Comparison of ENCODE assay signal across 8 cellular contexts in genomic region chr5:90558344-90559192, GRCh38. TPM values are rescaled to one million over a fixed set of nuclear protein-coding genes. Genes with fewer than 3 reads are reported as not detected.
DNase-seq lines count a peak whose midpoint lies in the region; ATAC-seq, FAIRE-seq and TF ChIP-seq lines count a peak whose summit lies in the region.

Gene ADGRV1, plus strand, starts transcription at chr5:90558797. Its CDS starts 99 bp downstream, at chr5:90558896.

- no peak for FAIRE-seq in GM12892 (lab: Jason Lieb, UNC)

- no peak for TF ChIP-seq POLR2A in GM12892 (IDR thresholded peaks at IDR 0.05; ENCODE audit: low read depth, low read length)

- CTCF ChIA-PET in activated CD8-positive, alpha-beta T cell treated with anti-CD3 and anti-CD28 coated beads, Interleukin-2, amount 10 ng/mL, durations not matched to agents 7 days and 5 days (lab: Charles Lee) = no interaction called here

- no peaks in the 10 kb centered on the region for H3K79me2 ChIP-seq in ACC112 (ENCODE audit: control insufficient read depth, insufficient read depth, low read length, unreplicated experiment)

- peak; percentile 75 for ATAC-seq in activated CD8-positive, alpha-beta T cell treated with anti-CD3 and anti-CD28 coated beads, Interleukin-2, amount 10 ng/mL, durations not matched to agents 7 days and 5 days
- ATAC-seq in foreskin keratinocyte (peak; percentile 97), GM19324 (IDR thresholded peaks at IDR 0.05; ENCODE audit: low FRiP score, unreplicated experiment) (no peak)

- no peaks in the 10 kb centered on the region for H3K36me3 ChIP-seq in ACC112 (ENCODE audit: insufficient read depth, low read length)

- peak within 1 kb of the TSS; percentile 57 for H3K4me3 ChIP-seq in ACC112 (ENCODE audit: low read depth, low read length)

- H3K4me1 Mint-ChIP-seq in activated CD8-positive, alpha-beta T cell treated with anti-CD3 and anti-CD28 coated beads, Interleukin-2, amount 10 ng/mL, durations not matched to agents 7 days and 5 days (ENCODE audit: low read depth) = peaks cover 12% of the 10 kb centered on the region
- H3K4me1 Mint-ChIP-seq in nephron progenitor cell = peaks cover 61% of the 10 kb centered on the region

- POLR2A ChIA-PET in activated CD8-positive, alpha-beta T cell treated with anti-CD3 and anti-CD28 coated beads, Interleukin-2, amount 10 ng/mL, durations not matched to agents 7 days and 5 days (lab: Charles Lee) = no interaction called here

- H3K4me1 ChIP-seq in ACC112 (ENCODE audit: control insufficient read depth, insufficient read depth, low read length, unreplicated experiment) (no peaks in the 10 kb centered on the region), foreskin keratinocyte (no peaks in the 10 kb centered on the region)

- H3K27ac ChIP-seq in ACC112 (ENCODE audit: low read depth, low read length) (no peak within 1 kb of the TSS), foreskin keratinocyte (no peak within 1 kb of the TSS)

- no peak within 1 kb of the TSS for H3K27ac Mint-ChIP-seq in activated CD8-positive, alpha-beta T cell treated with anti-CD3 and anti-CD28 coated beads, Interleukin-2, amount 10 ng/mL, durations not matched to agents 7 days and 5 days
- peak within 1 kb of the TSS; percentile 95 for H3K27ac Mint-ChIP-seq in nephron progenitor cell

- no peaks in the 10 kb centered on the region for H3K9me3 Mint-ChIP-seq in activated CD8-positive, alpha-beta T cell treated with anti-CD3 and anti-CD28 coated beads, Interleukin-2, amount 10 ng/mL, durations not matched to agents 7 days and 5 days (ENCODE audit: insufficient read depth)
- H3K9me3 Mint-ChIP-seq in nephron progenitor cell = no peaks in the 10 kb centered on the region

- H3K4me3 Mint-ChIP-seq in activated CD8-positive, alpha-beta T cell treated with anti-CD3 and anti-CD28 coated beads, Interleukin-2, amount 10 ng/mL, durations not matched to agents 7 days and 5 days = peak within 1 kb of the TSS; percentile 49
- H3K4me3 Mint-ChIP-seq in nephron progenitor cell = peak within 1 kb of the TSS; percentile 92

- H3K36me3 Mint-ChIP-seq in activated CD8-positive, alpha-beta T cell treated with anti-CD3 and anti-CD28 coated beads, Interleukin-2, amount 10 ng/mL, durations not matched to agents 7 days and 5 days (ENCODE audit: low read depth) = no peaks in the 10 kb centered on the region
- no peaks in the 10 kb centered on the region for H3K36me3 Mint-ChIP-seq in nephron progenitor cell (ENCODE audit: low read depth)

- H3K27me3 Mint-ChIP-seq in activated CD8-positive, alpha-beta T cell treated with anti-CD3 and anti-CD28 coated beads, Interleukin-2, amount 10 ng/mL, durations not matched to agents 7 days and 5 days (ENCODE audit: low read depth) = peaks cover 55% of the 10 kb centered on the region
- no peaks in the 10 kb centered on the region for H3K27me3 Mint-ChIP-seq in nephron progenitor cell (ENCODE audit: low read depth, poor library complexity)

- DNase-seq in GM12892 (ENCODE audit: insufficient read length) = peak; percentile 5
- DNase-seq in NCI-H1436 treated with DMSO at 0.1 percent for 48 hours (lab: John Stamatoyannopoulos, UW) = peak; percentile 88
- DNase-seq in activated CD8-positive, alpha-beta T cell treated with anti-CD3 and anti-CD28 coated beads, Interleukin-2, amount 10 ng/mL, durations not matched to agents 7 days and 5 days = no peak
- peak; percentile 50 to 67 for DNase-seq in foreskin keratinocyte
- DNase-seq in nephron progenitor cell = peak; percentile 93
- DNase-seq in T-helper 9 cell = no peak

- no peak for TF ChIP-seq CTCF in foreskin keratinocyte (conservative IDR thresholded peaks at IDR 0.05)
- no peak for TF ChIP-seq CTCF in nephron progenitor cell (IDR thresholded peaks at IDR 0.05)

- H2AFZ ChIP-seq in ACC112 (ENCODE audit: low read length, unreplicated experiment) = no peak within 1 kb of the TSS

- H3K27me3 ChIP-seq in ACC112 (ENCODE audit: insufficient read depth, low read length) (peaks cover 98% of the 10 kb centered on the region), foreskin keratinocyte (peaks cover 96% of the 10 kb centered on the region)

RNA-seq across cellular contexts. Expression of gene ADGRV1, which starts in this region (rescaled TPM):
- 0.64 TPM for polyA plus RNA-seq in GM12892 (2012; ENCODE audit: missing spikeins)
- total RNA-seq in activated CD8-positive, alpha-beta T cell treated with anti-CD3 and anti-CD28 coated beads, Interleukin-2, amount 10 ng/mL, durations not matched to agents 7 days and 5 days = under 1 TPM in 1 of 2 experiments, not detected in 1; 0.26 TPM
- total RNA-seq in foreskin keratinocyte = 0.03 and 0.04 TPM in 2 replicates
- polyA plus RNA-seq in foreskin keratinocyte = 0.02 TPM in 1 of 2 replicates, not detected in the other

Comparison
In these comparisons a context has a peak if more than half of its experiments do, and no peak if none do; other contexts are left out.
1. Peak in ATAC-seq in activated CD8-positive, alpha-beta T cell treated with anti-CD3 and anti-CD28 coated beads, Interleukin-2, amount 10 ng/mL, durations not matched to agents 7 days and 5 days; RNA of the gene not detected or under 1 TPM.
2. Peak in DNase-seq and ATAC-seq in foreskin keratinocyte; RNA of the gene not detected or under 1 TPM.
3. DNase-seq: peak in GM12892 (single experiment), NCI-H1436 treated with DMSO at 0.1 percent for 48 hours (single experiment) and nephron progenitor cell (single experiment); none in activated CD8-positive, alpha-beta T cell treated with anti-CD3 and anti-CD28 coated beads, Interleukin-2, amount 10 ng/mL, durations not matched to agents 7 days and 5 days (single experiment) and T-helper 9 cell (single experiment).